ENCODE assay signal across 8 cellular contexts in genomic region chr11:27718853-27719574, GRCh38. TPM values are rescaled to one million over a fixed set of nuclear protein-coding genes. Genes with fewer than 3 reads are reported as not detected.
DNase-seq lines count a peak whose midpoint lies in the region; ATAC-seq and TF ChIP-seq lines count a peak whose summit lies in the region.

No MANE protein-coding gene starts in this region.

- intact Hi-C loops in prostate gland (cut with DNase I): no loop called here
- intact Hi-C loops in activated T-helper 1 cell treated with anti-CD3 and anti-CD28 coated beads, Interleukin-12 subunit alpha, Interleukin-12 subunit beta, Interleukin-2, Interleukin-4 antibody, amounts not matched to agents 30 ng/mL and 10 ng/mL and 1 ng/mL, durations not matched to agents 14 hours and 24 hours and 36 hours (cut with micrococcal nuclease): no loop called here

- H3K36me3 ChIP-seq in prostate gland: no peaks in the 10 kb centered on the region

- H3K27me3 Mint-ChIP-seq in activated T-helper 1 cell treated with anti-CD3 and anti-CD28 coated beads, Interleukin-12 subunit alpha, Interleukin-12 subunit beta, Interleukin-2, Interleukin-4 antibody, amounts not matched to agents 30 ng/mL and 10 ng/mL and 1 ng/mL, durations not matched to agents 14 hours and 24 hours and 36 hours (ENCODE audit: insufficient read depth): peaks cover 44% of the 10 kb centered on the region

- H3K9me3 ChIP-seq in prostate gland: no peaks in the 10 kb centered on the region

- H3K27ac Mint-ChIP-seq in activated T-helper 1 cell treated with anti-CD3 and anti-CD28 coated beads, Interleukin-12 subunit alpha, Interleukin-12 subunit beta, Interleukin-2, Interleukin-4 antibody, amounts not matched to agents 30 ng/mL and 10 ng/mL and 1 ng/mL, durations not matched to agents 14 hours and 24 hours and 36 hours: no peak overlapping the region

- no peaks in the 10 kb centered on the region for H3K4me1 ChIP-seq in prostate gland (replicated peaks)

- no peaks in the 10 kb centered on the region for H3K36me3 Mint-ChIP-seq in activated T-helper 1 cell treated with anti-CD3 and anti-CD28 coated beads, Interleukin-12 subunit alpha, Interleukin-12 subunit beta, Interleukin-2, Interleukin-4 antibody, amounts not matched to agents 30 ng/mL and 10 ng/mL and 1 ng/mL, durations not matched to agents 14 hours and 24 hours and 36 hours (ENCODE audit: low read depth)

- DNase-seq in ELR (ENCODE audit: low read depth) (peak; percentile 73), RKO (ENCODE audit: low spot score) (peak; percentile 16), fibroblast of the aortic adventitia (ENCODE audit: low read depth) (peak; percentile 43), prostate gland (ENCODE audit: low spot score) (no peak), SHP77 treated with DMSO at 0.1 percent for 48 hours (lab: John Stamatoyannopoulos, UW) (no peak)
- DNase-seq in activated T-helper 1 cell treated with anti-CD3 and anti-CD28 coated beads, Interleukin-12 subunit alpha, Interleukin-12 subunit beta, Interleukin-2, Interleukin-4 antibody, amounts not matched to agents 30 ng/mL and 10 ng/mL and 1 ng/mL, durations not matched to agents 14 hours and 24 hours and 36 hours (ENCODE audit: low spot score): no peak

- ATAC-seq in HG02840 (IDR thresholded peaks at IDR 0.05; ENCODE audit: low FRiP score, unreplicated experiment) (no peak), GM18505 (IDR thresholded peaks at IDR 0.05; ENCODE audit: unreplicated experiment) (no peak)

- WGBS in prostate gland: 1% methylated on average over 33 of the region's 57 CpGs

- H3K4me3 Mint-ChIP-seq in activated T-helper 1 cell treated with anti-CD3 and anti-CD28 coated beads, Interleukin-12 subunit alpha, Interleukin-12 subunit beta, Interleukin-2, Interleukin-4 antibody, amounts not matched to agents 30 ng/mL and 10 ng/mL and 1 ng/mL, durations not matched to agents 14 hours and 24 hours and 36 hours: no peak overlapping the region

- H3K27me3 ChIP-seq in prostate gland (replicated peaks; ENCODE audit: insufficient read depth): peaks cover 24% of the 10 kb centered on the region

- TF ChIP-seq CTCF in fibroblast of the aortic adventitia (IDR thresholded peaks at IDR 0.05; ENCODE audit: insufficient read depth, low read length) (no peak), prostate gland (IDR thresholded peaks at IDR 0.05) (no peak)

- TF ChIP-seq POLR2A in prostate gland (IDR thresholded peaks at IDR 0.05) (no peak), GM18505 (IDR thresholded peaks at IDR 0.05; ENCODE audit: borderline replicate concordance, extremely low read depth, insufficient read depth, insufficient read length) (no peak)

- H3K4me3 ChIP-seq in fibroblast of the aortic adventitia (ENCODE audit: low read depth, low read length): peak overlapping the region; percentile 73
- H3K4me3 ChIP-seq in prostate gland: peak overlapping the region; percentile 17 to 28

- H3K4me1 Mint-ChIP-seq in activated T-helper 1 cell treated with anti-CD3 and anti-CD28 coated beads, Interleukin-12 subunit alpha, Interleukin-12 subunit beta, Interleukin-2, Interleukin-4 antibody, amounts not matched to agents 30 ng/mL and 10 ng/mL and 1 ng/mL, durations not matched to agents 14 hours and 24 hours and 36 hours (ENCODE audit: low read depth): no peaks in the 10 kb centered on the region

- no peak overlapping the region for H3K27ac ChIP-seq in prostate gland

- H3K9me3 Mint-ChIP-seq in activated T-helper 1 cell treated with anti-CD3 and anti-CD28 coated beads, Interleukin-12 subunit alpha, Interleukin-12 subunit beta, Interleukin-2, Interleukin-4 antibody, amounts not matched to agents 30 ng/mL and 10 ng/mL and 1 ng/mL, durations not matched to agents 14 hours and 24 hours and 36 hours: peaks cover 10% of the 10 kb centered on the region

RNA-seq across cellular contexts. Expression of gene BDNF, which starts 18.8 kb away (rescaled TPM):
- total RNA-seq in fibroblast of the aortic adventitia (ENCODE audit: low replicate concordance): 2.0 and 8.1 TPM in 2 replicates
- total RNA-seq in prostate gland: 1 to 10 TPM in 1 of 2 donors, under 1 TPM in 1; 0.87 to 2.5 TPM
- total RNA-seq in activated T-helper 1 cell treated with anti-CD3 and anti-CD28 coated beads, Interleukin-12 subunit alpha, Interleukin-12 subunit beta, Interleukin-2, Interleukin-4 antibody, amounts not matched to agents 30 ng/mL and 10 ng/mL and 1 ng/mL, durations not matched to agents 14 hours and 24 hours and 36 hours: not detected in 2 replicates

Comparison
In these comparisons a context has a peak if more than half of its experiments do, and no peak if none do; other contexts are left out.
1. DNase-seq: peak in ELR (single experiment), RKO (single experiment) and fibroblast of the aortic adventitia (single experiment); none in prostate gland (single experiment), SHP77 treated with DMSO at 0.1 percent for 48 hours (single experiment) and activated T-helper 1 cell treated with anti-CD3 and anti-CD28 coated beads, Interleukin-12 subunit alpha, Interleukin-12 subunit beta, Interleukin-2, Interleukin-4 antibody, amounts not matched to agents 30 ng/mL and 10 ng/mL and 1 ng/mL, durations not matched to agents 14 hours and 24 hours and 36 hours (single experiment).